Comparison of ENCODE assay signal across 18 cellular contexts in the genomic region with DNA sequence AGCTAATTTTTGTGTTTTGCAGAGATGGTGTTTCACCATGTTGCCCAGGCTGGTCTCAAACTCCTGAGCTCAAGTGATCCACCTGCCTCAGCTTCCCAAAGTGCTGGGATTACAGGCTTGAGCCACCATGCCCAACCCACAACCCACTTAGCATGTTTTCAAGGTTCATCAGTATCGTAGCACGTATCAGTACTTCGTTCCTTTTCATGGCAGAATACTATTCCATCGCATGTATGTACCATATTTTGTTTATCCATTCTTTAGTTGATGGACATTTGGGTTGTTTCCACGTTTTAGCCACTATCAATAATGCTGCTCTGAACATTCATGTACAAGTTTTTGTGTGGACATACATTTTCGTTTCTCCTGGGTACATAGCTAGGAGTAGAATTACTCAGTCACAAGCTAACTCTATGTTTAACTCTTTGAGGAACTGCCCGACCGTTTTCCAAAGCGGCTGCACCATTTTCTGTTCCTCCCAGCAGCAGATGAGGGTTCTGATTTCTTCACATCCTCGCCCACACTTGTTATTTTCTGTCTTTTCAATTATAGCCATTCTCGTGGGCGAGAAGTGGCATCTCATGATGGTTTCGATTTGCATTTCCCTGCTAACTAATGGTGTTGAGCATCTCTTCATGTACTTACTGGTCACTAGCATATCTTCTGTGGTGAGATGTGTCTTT.
"Had no signal": no experiment of that assay in that cellular context is flagged by ENCODE, and none has a peak within 500 bp of the region (broad histone marks: within the 10 kb centered on the region; RNA-seq: fewer than 3 reads in every experiment).

No MANE protein-coding gene starts in this region.

- H3K9me3 ChIP-seq: testis had no signal

- ATAC-seq: activated CD4-positive, CD25-positive, alpha-beta regulatory T cell treated with anti-CD3 and anti-CD28 coated beads, Interleukin-2, amount 50 U/mL, for 24 hours; left ventricle myocardium superior; naive thymus-derived CD8-positive, alpha-beta T cell had no signal

- H3K4me3 ChIP-seq: adrenal gland, coronary artery, testis, upper lobe of left lung had no signal

- H3K27me3 ChIP-seq: adrenal gland, testis, upper lobe of left lung had no signal

- H3K27ac ChIP-seq: adrenal gland, coronary artery, testis, upper lobe of left lung had no signal

- DNase-seq: activated CD4-positive, alpha-beta T cell treated with anti-CD3 and anti-CD28 coated beads, Interleukin-2, amount 50 U/mL, for 1 hour; activated CD8-positive, alpha-beta memory T cell treated with anti-CD3 and anti-CD28 coated beads for 24 hours; activated naive CD4-positive, alpha-beta T cell treated with anti-CD3 and anti-CD28 coated beads, Interleukin-2, amount 10 ng/mL, durations not matched to agents 7 days and 5 days; adrenal gland; central memory CD4-positive, alpha-beta T cell; effector CD4-positive, alpha-beta T cell; foreskin fibroblast; glutamatergic neuron; hypothalamus; kidney glomerular epithelial cell; left ventricle myocardium superior; naive thymus-derived CD8-positive, alpha-beta T cell; stimulated activated CD4-positive, alpha-beta T cell treated with anti-CD3 and anti-CD28 coated beads, Interleukin-2, amount 100 ng/mL, for 48 hours; T-helper 9 cell; testis; upper lobe of left lung had no signal

- H3K4me1 ChIP-seq: adrenal gland, testis, upper lobe of left lung had no signal
